ENCODE assay signal across 18 cellular contexts in genomic region chr7:80316811-80317210, GRCh38.
"Had no signal": no experiment of that assay in that cellular context is flagged by ENCODE, and none has a peak within 500 bp of the region (broad histone marks: within the 10 kb centered on the region; RNA-seq: fewer than 3 reads in every experiment).

No MANE protein-coding gene starts in this region.

- H3K4me1 ChIP-seq: psoas muscle had no signal

- H3K4me3 ChIP-seq: hepatocyte, psoas muscle, sigmoid colon, skin epidermis, stomach, thoracic aorta, transverse colon had no signal

- H3K27me3 ChIP-seq: hepatocyte, neutrophil, sigmoid colon, stomach, transverse colon had no signal

- H2AFZ ChIP-seq: hepatocyte had no signal

- DNase-seq: effector memory CD8-positive, alpha-beta T cell; foreskin melanocyte; head of caudate nucleus; naive thymus-derived CD4-positive, alpha-beta T cell; nephron progenitor cell; psoas muscle; sigmoid colon; stimulated activated CD4-positive, alpha-beta T cell treated with anti-CD3 and anti-CD28 coated beads, Interleukin-12 subunit alpha, Interleukin-12 subunit beta, amount 100 ng/mL, for 4 hours; stimulated activated naive CD4-positive, alpha-beta T cell; stomach; substantia nigra; transverse colon had no signal

- H3K4me2 ChIP-seq: hepatocyte had no signal

- H3K4me3 Mint-ChIP-seq: central memory CD8-positive, alpha-beta T cell; effector memory CD8-positive, alpha-beta T cell; memory B cell; naive thymus-derived CD4-positive, alpha-beta T cell; nephron progenitor cell had no signal

- H3K27me3 Mint-ChIP-seq: central memory CD8-positive, alpha-beta T cell; effector memory CD8-positive, alpha-beta T cell; memory B cell; naive thymus-derived CD4-positive, alpha-beta T cell had no signal

- H3K36me3 Mint-ChIP-seq: memory B cell; naive thymus-derived CD4-positive, alpha-beta T cell had no signal

- ATAC-seq: effector memory CD8-positive, alpha-beta T cell; naive thymus-derived CD4-positive, alpha-beta T cell; psoas muscle had no signal

- H3K27ac Mint-ChIP-seq: effector memory CD8-positive, alpha-beta T cell; memory B cell; naive thymus-derived CD4-positive, alpha-beta T cell; nephron progenitor cell had no signal

- H3K79me2 ChIP-seq: hepatocyte had no signal

- H3K9me3 ChIP-seq: neutrophil, psoas muscle, sigmoid colon, stomach, thoracic aorta, transverse colon had no signal

- H3K36me3 ChIP-seq: neutrophil, sigmoid colon, stomach, thoracic aorta, transverse colon had no signal

- H3K27ac ChIP-seq: hepatocyte, neutrophil, psoas muscle, sigmoid colon, skin epidermis, thoracic aorta, transverse colon had no signal

- H3K4me1 Mint-ChIP-seq: central memory CD8-positive, alpha-beta T cell; memory B cell had no signal

- H3K9me3 Mint-ChIP-seq: memory B cell, nephron progenitor cell had no signal
